ENCODE assay signal across 19 cellular contexts in the genomic region with DNA sequence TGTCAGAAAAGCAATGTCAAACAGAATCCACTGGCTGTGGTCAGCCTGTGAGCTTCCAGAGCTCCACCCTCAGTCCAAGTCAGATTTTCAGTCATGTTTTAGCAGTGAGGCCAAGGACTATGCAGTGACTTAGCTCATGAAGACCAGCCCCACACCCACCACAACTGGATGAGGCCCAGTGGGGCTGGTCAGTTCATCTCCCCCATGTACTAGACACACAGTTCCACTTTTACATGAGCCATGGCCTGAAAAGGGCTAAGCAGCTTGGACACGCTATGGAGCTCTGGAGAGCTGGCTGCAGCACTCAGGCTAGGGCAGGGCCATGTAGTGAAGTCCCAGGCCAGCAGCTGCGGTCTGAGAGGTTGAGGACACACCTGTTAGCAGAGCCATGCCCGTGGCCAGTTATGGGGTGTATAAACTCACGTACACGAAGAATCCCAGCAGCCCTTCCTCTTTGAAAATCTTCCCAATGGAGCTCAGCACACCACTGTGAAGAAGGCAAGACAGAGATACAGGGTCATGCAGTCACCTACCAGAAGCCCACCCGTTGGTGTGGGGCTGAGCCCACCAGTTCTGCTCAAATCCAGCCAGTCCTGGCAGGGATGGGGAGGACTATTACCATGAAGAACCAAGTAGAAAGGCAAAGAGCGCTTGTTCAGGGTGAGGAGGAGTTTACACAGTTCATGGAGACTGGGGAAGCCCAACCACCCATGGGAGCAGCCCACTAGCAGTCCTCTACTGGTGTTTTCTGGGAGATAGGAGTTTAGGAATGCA. TPM values are rescaled to one million over a fixed set of nuclear protein-coding genes. Genes with fewer than 3 reads are reported as not detected.
A peak's percentile ranks its signal among the peaks of the same experiment; 100 is the strongest.
DNase-seq lines count a peak whose midpoint lies in the region; ATAC-seq, FAIRE-seq and TF ChIP-seq lines count a peak whose summit lies in the region.
"Had no signal": no experiment of that assay in that cellular context is flagged by ENCODE, and none has a peak within 500 bp of the region (broad histone marks: within the 10 kb centered on the region; RNA-seq: fewer than 3 reads in every experiment).

No MANE protein-coding gene starts in this region.

- H3K9me3 ChIP-seq in heart right ventricle (no peaks in the 10 kb centered on the region), gastroesophageal sphincter (no peaks in the 10 kb centered on the region), testis (no peaks in the 10 kb centered on the region)

- no peak overlapping the region for H3K4me3 ChIP-seq in heart right ventricle
- H3K4me3 ChIP-seq in gastroesophageal sphincter: no peak overlapping the region
- H3K4me3 ChIP-seq in testis: no peak overlapping the region

- intact Hi-C loops in heart right ventricle (cut with DNase I) (loop anchor here in 5 of 10 donors (5.0 kb wide), 4 partner anchors 58 to 208 kb away; a partner anchor contains a TSS), cardiac septum (cut with DNase I) (loop anchor here (5.0 kb wide), 2 partner anchors 68 to 208 kb away; no protein-coding TSS in a partner anchor), testis (cut with DNase I; ENCODE audit: low total_unique reads) (loop anchor here (5.0 kb wide), 1 partner anchor 208 kb away; no protein-coding TSS in a partner anchor)

- H3K4me1 ChIP-seq in heart right ventricle (peaks cover 27 to 100% (median 88%) of the 10 kb centered on the region in 9 donors), gastroesophageal sphincter (peaks cover 0 to 47% (median 4%) of the 10 kb centered on the region in 3 donors), testis (peaks cover 22% of the 10 kb centered on the region)

- no peaks in the 10 kb centered on the region for H3K27me3 ChIP-seq in heart right ventricle
- no peaks in the 10 kb centered on the region for H3K27me3 ChIP-seq in gastroesophageal sphincter
- no peaks in the 10 kb centered on the region for H3K27me3 ChIP-seq in testis

- CTCF ChIA-PET in RWPE1 (lab: Yijun Ruan, JAX): no interaction called here

- 82 to 88% methylated on average over 7 of the region's 7 CpGs for WGBS in heart right ventricle, 2 donors
- WGBS in gastroesophageal sphincter (ENCODE audit: low coverage in 1 of 2), 2 donors: 27 to 100% methylated on average over 1 to 2 of the region's 7 CpGs
- 81 to 83% methylated on average over 7 of the region's 7 CpGs for WGBS in testis, 2 donors

- POLR2A ChIA-PET in RWPE1 (lab: Yijun Ruan, JAX; ENCODE audit: low non-redundant PET): no interaction called here

- FAIRE-seq in GM12892 (lab: Jason Lieb, UNC): no peak
- FAIRE-seq: D721Med, H54 had no signal

- H3K27ac ChIP-seq in heart right ventricle: peak overlapping the region; percentile 17 to 79 (median 60)
- peak overlapping the region; percentile 10 for H3K27ac ChIP-seq in RWPE1
- peak overlapping the region in 2 of 4 donors; percentile 29 to 48 for H3K27ac ChIP-seq in gastroesophageal sphincter
- H3K27ac ChIP-seq in testis: peak overlapping the region; percentile 2 to 9
- H3K27ac ChIP-seq: C4-2B, KMS-11 had no signal

- ATAC-seq in heart right ventricle: peak in 3 of 8 donors; percentile 2 to 28 (median 10)
- peak; percentile 47 for ATAC-seq in gastroesophageal sphincter
- no peak for ATAC-seq in GM21381 (IDR thresholded peaks at IDR 0.05; ENCODE audit: unreplicated experiment)

- TF ChIP-seq CTCF in heart right ventricle (IDR thresholded peaks at IDR 0.05): no peak
- TF ChIP-seq CTCF in RWPE1 (conservative IDR thresholded peaks at IDR 0.05; ENCODE audit: low read depth): no peak
- no peak for TF ChIP-seq CTCF in gastroesophageal sphincter (IDR thresholded peaks at IDR 0.05)
- no peak for TF ChIP-seq CTCF in testis (IDR thresholded peaks at IDR 0.05)

- no peak for TF ChIP-seq EP300 in gastroesophageal sphincter (IDR thresholded peaks at IDR 0.05)

- H3K36me3 ChIP-seq in heart right ventricle (peaks cover 0 to 100% (median 73%) of the 10 kb centered on the region in 9 donors), gastroesophageal sphincter (peaks cover 0 to 88% of the 10 kb centered on the region in 2 donors), testis (ENCODE audit: low read depth, missing control alignments) (no peaks in the 10 kb centered on the region)

- TF ChIP-seq POLR2A in gastroesophageal sphincter (IDR thresholded peaks at IDR 0.05) (no peak), testis (IDR thresholded peaks at IDR 0.05) (no peak), GM12892 (IDR thresholded peaks at IDR 0.05; ENCODE audit: low read depth, low read length) (no peak)

- DNase-seq in heart right ventricle (no peak), cardiac septum (ENCODE audit: low spot score) (no peak), RWPE1 (ENCODE audit: low spot score) (no peak), testis (no peak), RPMI8226 (no peak), GM12892 (ENCODE audit: insufficient read length) (no peak)
- DNase-seq: HFFc6, NCI-H1417, NCI-H187, NCI-H2107, NCI-H2227 treated with DMSO at 0.1 percent for 48 hours, NCI-H510A treated with DMSO at 0.1 percent for 48 hours had no signal

RNA-seq across cellular contexts. Expression of a gene that starts 10.6 kb away (rescaled TPM):
- total RNA-seq in heart right ventricle (100 to 1,000 TPM; 127 to 296 (median 156) TPM), cardiac septum (139 TPM), gastroesophageal sphincter (100 to 1,000 TPM; 185 to 242 (median 199) TPM), testis (100 to 1,000 TPM; 227 to 316 TPM)
- polyA plus RNA-seq in heart right ventricle (100 to 1,000 TPM in 1 of 2 donors, 10 to 100 TPM in 1; 82.6 to 341 TPM), testis (ENCODE audit: insufficient read depth, low read depth, low replicate concordance) (157 TPM)
- polyA plus RNA-seq in GM12892 (2012; ENCODE audit: missing spikeins): 75.2 TPM

RNA-seq across cellular contexts. Expression of a gene that starts 20.9 kb away (rescaled TPM):
- total RNA-seq in heart right ventricle: 10 to 100 TPM in 9 of 10 donors, 1 to 10 TPM in 1; 4.4 to 38.9 (median 18.7) TPM
- polyA plus RNA-seq in heart right ventricle: 10 to 100 TPM in 1 of 2 donors, 1 to 10 TPM in 1; 6.3 to 38.6 TPM
- total RNA-seq in cardiac septum: 11.9 TPM
- 10 to 100 TPM; 21.6 to 53.5 (median 44.9) TPM for total RNA-seq in gastroesophageal sphincter
- 10 to 100 TPM in 1 of 2 donors, 1 to 10 TPM in 1; 9.8 to 24.7 TPM for total RNA-seq in testis
- 79.3 TPM for polyA plus RNA-seq in testis (ENCODE audit: insufficient read depth, low read depth, low replicate concordance)
- polyA plus RNA-seq in GM12892 (2012; ENCODE audit: missing spikeins): 0.11 TPM
- total RNA-seq: A673, HFFc6 had no signal

RNA-seq across cellular contexts. Expression of a gene that starts 30.0 kb away (rescaled TPM):
- total RNA-seq in heart right ventricle (10 to 100 TPM in 1 of 10 donors, 1 to 10 TPM in 9; 1.0 to 22.1 (median 2.0) TPM), cardiac septum (2.3 TPM), gastroesophageal sphincter (10 to 100 TPM; 11.6 to 34.5 (median 22.5) TPM), testis (10 to 100 TPM in 1 of 2 donors, 1 to 10 TPM in 1; 7.0 to 16.0 TPM)
- polyA plus RNA-seq in heart right ventricle (1 to 10 TPM; 2.8 to 6.7 TPM), testis (ENCODE audit: insufficient read depth, low read depth, low replicate concordance) (5.8 TPM)
- polyA plus RNA-seq in GM12892 (2012; ENCODE audit: missing spikeins): 19.4 TPM
- total RNA-seq: A673, HFFc6 had no signal
